In the genomic region with DNA sequence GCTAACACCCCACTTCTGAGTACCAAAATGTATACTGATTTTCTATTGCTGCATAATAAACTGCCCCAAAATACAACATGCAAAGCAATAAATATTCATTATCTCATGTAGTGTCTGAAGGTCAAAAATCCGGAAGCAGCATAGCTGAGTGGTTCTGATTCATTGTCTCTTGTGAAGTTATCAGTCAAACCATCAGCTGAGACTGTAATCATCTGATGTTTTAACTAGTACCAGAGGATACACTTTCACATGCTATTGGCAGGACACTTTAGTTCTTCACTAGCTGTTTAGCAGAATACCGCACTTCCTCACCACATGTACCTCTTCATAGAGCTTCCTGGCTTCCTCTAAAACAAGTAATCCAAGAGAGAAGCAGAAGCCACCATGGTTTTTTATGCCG, we compare ENCODE assay signal across 1 cellular context.
TF ChIP-seq lines count a peak whose summit lies in the region.

No MANE protein-coding gene starts in this region.

TF ChIP-seq in K562, 482 proteins besides CTCF, POLR2A, EP300 and RAD21 (continued from another document):
- TF ChIP-seq, protein P1, sequence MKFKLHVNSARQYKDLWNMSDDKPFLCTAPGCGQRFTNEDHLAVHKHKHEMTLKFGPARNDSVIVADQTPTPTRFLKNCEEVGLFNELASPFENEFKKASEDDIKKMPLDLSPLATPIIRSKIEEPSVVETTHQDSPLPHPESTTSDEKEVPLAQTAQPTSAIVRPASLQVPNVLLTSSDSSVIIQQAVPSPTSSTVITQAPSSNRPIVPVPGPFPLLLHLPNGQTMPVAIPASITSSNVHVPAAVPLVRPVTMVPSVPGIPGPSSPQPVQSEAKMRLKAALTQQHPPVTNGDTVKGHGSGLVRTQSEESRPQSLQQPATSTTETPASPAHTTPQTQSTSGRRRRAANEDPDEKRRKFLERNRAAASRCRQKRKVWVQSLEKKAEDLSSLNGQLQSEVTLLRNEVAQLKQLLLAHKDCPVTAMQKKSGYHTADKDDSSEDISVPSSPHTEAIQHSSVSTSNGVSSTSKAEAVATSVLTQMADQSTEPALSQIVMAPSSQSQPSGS (CRISPR knock-in tag; IDR thresholded peaks at IDR 0.05), result no peak
- no peak for TF ChIP-seq NONO (IDR thresholded peaks at IDR 0.05; ENCODE audit: low read depth in 2 of 2, low read length in 1 of 2)
- TF ChIP-seq, protein P2, sequence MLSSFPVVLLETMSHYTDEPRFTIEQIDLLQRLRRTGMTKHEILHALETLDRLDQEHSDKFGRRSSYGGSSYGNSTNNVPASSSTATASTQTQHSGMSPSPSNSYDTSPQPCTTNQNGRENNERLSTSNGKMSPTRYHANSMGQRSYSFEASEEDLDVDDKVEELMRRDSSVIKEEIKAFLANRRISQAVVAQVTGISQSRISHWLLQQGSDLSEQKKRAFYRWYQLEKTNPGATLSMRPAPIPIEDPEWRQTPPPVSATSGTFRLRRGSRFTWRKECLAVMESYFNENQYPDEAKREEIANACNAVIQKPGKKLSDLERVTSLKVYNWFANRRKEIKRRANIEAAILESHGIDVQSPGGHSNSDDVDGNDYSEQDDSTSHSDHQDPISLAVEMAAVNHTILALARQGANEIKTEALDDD (IDR thresholded peaks at IDR 0.05), result peak; percentile 77
- no peak for TF ChIP-seq XRCC4 (IDR thresholded peaks at IDR 0.05; ENCODE audit: extremely low read depth, insufficient read depth, insufficient read length)
- 0 out of 2 replicates have a peak, but pooled peaks have one; percentile 17 for TF ChIP-seq ELF1 (tag; IDR thresholded peaks at IDR 0.05)
